Comparison of ENCODE assay signal across 8 cellular contexts in genomic region chr1:6600410-6601048, GRCh38. TPM values are rescaled to one million over a fixed set of nuclear protein-coding genes. Genes with fewer than 3 reads are reported as not detected.
DNase-seq lines count a peak whose midpoint lies in the region; ATAC-seq and TF ChIP-seq lines count a peak whose summit lies in the region.

No MANE protein-coding gene starts in this region.

- H3K27me3 ChIP-seq in CD8-positive, alpha-beta T cell (ENCODE audit: insufficient read depth, low read length) = no peaks in the 10 kb centered on the region
- H3K27me3 ChIP-seq in HUES6 (ENCODE audit: control insufficient read depth, insufficient read depth, low read length) (no peaks in the 10 kb centered on the region), mesenchymal stem cell (ENCODE audit: control insufficient read depth in 1 of 2, insufficient read depth in 1 of 2, low read length in 2 of 2) (no peaks in the 10 kb centered on the region)

- peak overlapping the region; percentile 54 for H2AK5ac ChIP-seq in mesenchymal stem cell (ENCODE audit: low read length, severe bottlenecking)

- H3K23ac ChIP-seq in mesenchymal stem cell (ENCODE audit: low read length in 2 of 2) = peak overlapping the region in 1 of 2 experiments; percentile 9

- intact Hi-C loops in CD8-positive, alpha-beta T cell (cut with DNase I, micrococcal nuclease) = loop anchor here (1.0 to 5.0 kb wide), 7 partner anchors 20 to 608 kb away; partner anchors contain the start of genes DNAJC11 (in 2 of the 2), CAMTA1 (in 1 of the 2), ICMT (in 1 of the 2) and NOL9 (in 1 of the 2)
- intact Hi-C loops in MCF 10A (cut with micrococcal nuclease) = loop anchor here (1.0 kb wide), 2 partner anchors 20 to 46 kb away; partner anchors contain the start of gene NOL9

- POLR2A ChIA-PET in CD8-positive, alpha-beta T cell (lab: Charles Lee) = interaction anchor here (0.7 to 6.7 kb wide), 12 partner anchors 9 to 140 kb away, joined by 3 to 83 read pairs (median 3); partner anchors contain the start of genes NOL9, THAP3 and ZBTB48
- POLR2A ChIA-PET in MCF 10A (lab: Yijun Ruan, JAX) = interaction anchor here (0.7 to 7.4 kb wide), 20 partner anchors 10 to 251 kb away, joined by 3 to 103 read pairs (median 4); partner anchors contain the start of genes NOL9, PHF13, PLEKHG5 and TAS1R1

- H3K4me2 ChIP-seq in mesenchymal stem cell (ENCODE audit: low read length, poor library complexity, severe bottlenecking) = peak overlapping the region; percentile 97

- no peak for ATAC-seq in CD8-positive, alpha-beta T cell
- no peak for ATAC-seq in GM19351 (IDR thresholded peaks at IDR 0.05; ENCODE audit: unreplicated experiment)
- no peak for ATAC-seq in GM19455 (IDR thresholded peaks at IDR 0.05; ENCODE audit: unreplicated experiment)
- no peak for ATAC-seq in GM18868 (IDR thresholded peaks at IDR 0.05; ENCODE audit: unreplicated experiment)

- no peak overlapping the region for H2BK120ac ChIP-seq in mesenchymal stem cell (ENCODE audit: low read depth, low read length)

- H2BK12ac ChIP-seq in mesenchymal stem cell (ENCODE audit: low read length in 2 of 2) = peak overlapping the region in 1 of 2 experiments; percentile 51

- peaks cover 54% of the 10 kb centered on the region for H3K4me1 Mint-ChIP-seq in CD8-positive, alpha-beta T cell (ENCODE audit: low read depth)
- peaks cover 17% of the 10 kb centered on the region for H3K4me1 Mint-ChIP-seq in MCF 10A (ENCODE audit: insufficient read depth, unreplicated experiment)

- H3K36me3 Mint-ChIP-seq in CD8-positive, alpha-beta T cell = peaks cover 45% of the 10 kb centered on the region
- peaks cover 53% of the 10 kb centered on the region for H3K36me3 Mint-ChIP-seq in MCF 10A (ENCODE audit: insufficient read depth, unreplicated experiment)

- H3K18ac ChIP-seq in mesenchymal stem cell (ENCODE audit: low read depth in 1 of 2, low read length in 2 of 2) = peak overlapping the region; percentile 1 to 91

- H2AFZ ChIP-seq in mesenchymal stem cell (ENCODE audit: low read depth, low read length) = no peak overlapping the region

- 23% methylated on average over 10 of the region's 10 CpGs for WGBS in mesenchymal stem cell
- 13% methylated on average over 10 of the region's 10 CpGs for WGBS in urinary bladder

- no peaks in the 10 kb centered on the region for H3K9me3 Mint-ChIP-seq in CD8-positive, alpha-beta T cell
- H3K9me3 Mint-ChIP-seq in MCF 10A (ENCODE audit: unreplicated experiment) = no peaks in the 10 kb centered on the region

- CTCF ChIA-PET in CD8-positive, alpha-beta T cell (lab: Charles Lee) = interaction anchor here (0.8 to 5.0 kb wide), 11 partner anchors 9 to 162 kb away, joined by 3 to 40 read pairs (median 5); partner anchors contain the start of genes NOL9, TAS1R1 and THAP3
- CTCF ChIA-PET in MCF 10A (lab: Yijun Ruan, JAX) = interaction anchor here (0.5 to 3.0 kb wide), 12 partner anchors 9 to 114 kb away, joined by 3 to 10 read pairs (median 4); partner anchors contain the start of gene TAS1R1

- H3K4ac ChIP-seq in mesenchymal stem cell (ENCODE audit: low read depth in 1 of 2, low read length in 2 of 2) = peak overlapping the region in 1 of 2 experiments; percentile 61

- no peak overlapping the region for H2BK15ac ChIP-seq in mesenchymal stem cell (ENCODE audit: low read depth, poor library complexity, severe bottlenecking)

- H4K91ac ChIP-seq in mesenchymal stem cell (ENCODE audit: low read length) = peak overlapping the region; percentile 3

- H3K27ac ChIP-seq in CD8-positive, alpha-beta T cell (ENCODE audit: low read depth, low read length) = peak overlapping the region; percentile 91
- H3K27ac ChIP-seq in HUES6 (ENCODE audit: low read depth, low read length) (peak overlapping the region; percentile 0; the same call in 1 of the 2 replicates), mesenchymal stem cell (ENCODE audit: low read length, poor library complexity, severe bottlenecking) (peak overlapping the region; percentile 38), urinary bladder (ENCODE audit: low read depth) (peak overlapping the region; percentile 78)

- peaks cover 25% of the 10 kb centered on the region for H3K36me3 ChIP-seq in CD8-positive, alpha-beta T cell (ENCODE audit: insufficient read depth, low read length)
- H3K36me3 ChIP-seq in HUES6 (ENCODE audit: control insufficient read depth, insufficient read depth, low read length) = peaks cover 37% of the 10 kb centered on the region
- peaks cover 34 to 37% of the 10 kb centered on the region in 2 experiments for H3K36me3 ChIP-seq in mesenchymal stem cell (ENCODE audit: control insufficient read depth in 1 of 2, insufficient read depth in 2 of 2, low read depth in 1 of 2, low read length in 2 of 2)
- H3K36me3 ChIP-seq in urinary bladder (ENCODE audit: insufficient read depth) = peaks cover 4% of the 10 kb centered on the region

- H3K9me3 ChIP-seq in CD8-positive, alpha-beta T cell (ENCODE audit: low read length) = no peaks in the 10 kb centered on the region
- no peaks in the 10 kb centered on the region for H3K9me3 ChIP-seq in HUES6 (ENCODE audit: control insufficient read depth, insufficient read depth, low read depth, low read length)
- H3K9me3 ChIP-seq in mesenchymal stem cell (ENCODE audit: control insufficient read depth, low read length) = no peaks in the 10 kb centered on the region

- no peak for TF ChIP-seq CTCF in CD8-positive, alpha-beta T cell (IDR thresholded peaks at IDR 0.05)
- TF ChIP-seq CTCF in MCF 10A (IDR thresholded peaks at IDR 0.05; ENCODE audit: unreplicated experiment) = no peak

- no peak overlapping the region for H2BK5ac ChIP-seq in mesenchymal stem cell (ENCODE audit: low read depth, low read length, poor library complexity, severe bottlenecking)

- H3K4me3 ChIP-seq in CD8-positive, alpha-beta T cell (ENCODE audit: low read depth, low read length) = peak overlapping the region; percentile 87
- H3K4me3 ChIP-seq in HUES6 (ENCODE audit: low read depth, low read length) (peak overlapping the region; percentile 100), mesenchymal stem cell (ENCODE audit: insufficient read depth in 1 of 2, low read depth in 1 of 2, low read length in 2 of 2) (peak overlapping the region; percentile 89 to 95), urinary bladder (ENCODE audit: low read depth, low read length) (peak overlapping the region; percentile 77)

- peaks cover 52% of the 10 kb centered on the region for H3K4me1 ChIP-seq in CD8-positive, alpha-beta T cell (ENCODE audit: insufficient read depth, low read length)
- H3K4me1 ChIP-seq in HUES6 (ENCODE audit: control insufficient read depth, insufficient read depth, low read length) = peaks cover 22% of the 10 kb centered on the region
- H3K4me1 ChIP-seq in mesenchymal stem cell (ENCODE audit: control insufficient read depth, insufficient read depth, low read depth, low read length) = peaks cover 40% of the 10 kb centered on the region
- H3K4me1 ChIP-seq in urinary bladder (ENCODE audit: insufficient read depth) = no peaks in the 10 kb centered on the region

- BruUV-seq in MCF 10A (replicated peaks; lab: Mats Ljungman, UMichigan) = TSS peak; percentile 51

- H3K9ac ChIP-seq in HUES6 (ENCODE audit: low read length) (peak overlapping the region; percentile 99), mesenchymal stem cell (ENCODE audit: low read length) (peak overlapping the region; percentile 98)

- no peak for DNase-seq in CD8-positive, alpha-beta T cell
- DNase-seq in MCF 10A (ENCODE audit: unreplicated experiment) (peak; percentile 38), mesenchymal stem cell (peak; percentile 30)

- peak overlapping the region; percentile 97 for H3K27ac Mint-ChIP-seq in CD8-positive, alpha-beta T cell
- H3K27ac Mint-ChIP-seq in MCF 10A (ENCODE audit: low read depth, unreplicated experiment) = peak overlapping the region; percentile 99

- no peak overlapping the region for H4K8ac ChIP-seq in mesenchymal stem cell (ENCODE audit: low read length)

- H3K14ac ChIP-seq in mesenchymal stem cell (ENCODE audit: low read length in 2 of 2) = peak overlapping the region in 1 of 2 experiments; percentile 94

- H3K27me3 Mint-ChIP-seq in CD8-positive, alpha-beta T cell (ENCODE audit: low read depth) = no peaks in the 10 kb centered on the region
- no peaks in the 10 kb centered on the region for H3K27me3 Mint-ChIP-seq in MCF 10A (ENCODE audit: insufficient read depth, unreplicated experiment)

- H3K79me1 ChIP-seq in mesenchymal stem cell (replicated peaks; ENCODE audit: low read length, poor library complexity, severe bottlenecking) = peaks cover 32% of the 10 kb centered on the region

- peak overlapping the region; percentile 97 for H3K4me3 Mint-ChIP-seq in CD8-positive, alpha-beta T cell
- peak overlapping the region; percentile 99 for H3K4me3 Mint-ChIP-seq in MCF 10A (ENCODE audit: unreplicated experiment)

RNA-seq across cellular contexts. Expression of gene KLHL21, which starts 2.1 kb away (rescaled TPM):
- 10 to 100 TPM; 33.3 to 33.4 TPM for total RNA-seq in CD8-positive, alpha-beta T cell
- total RNA-seq in MCF 10A (2022) = 14.0 and 19.5 TPM in 2 replicates
- 10.4 TPM for polyA plus RNA-seq in mesenchymal stem cell (2013, experiment 1 of 2)
- 10.7 TPM for polyA plus RNA-seq in mesenchymal stem cell (2013, experiment 2 of 2)
- 17.0 TPM for total RNA-seq in urinary bladder
- 72.4 TPM for polyA plus RNA-seq in urinary bladder

RNA-seq across cellular contexts. Expression of gene PHF13, which starts 13.0 kb away (rescaled TPM):
- 1 to 10 TPM; 3.3 to 3.5 TPM for total RNA-seq in CD8-positive, alpha-beta T cell
- 10.3 and 12.7 TPM in 2 replicates for total RNA-seq in MCF 10A (2022)
- polyA plus RNA-seq in mesenchymal stem cell (2013, experiment 1 of 2) = 16.0 TPM
- 15.7 TPM for polyA plus RNA-seq in mesenchymal stem cell (2013, experiment 2 of 2)
- total RNA-seq in urinary bladder = 16.3 TPM
- 19.0 TPM for polyA plus RNA-seq in urinary bladder

RNA-seq across cellular contexts. Expression of gene ZBTB48, which starts 20.7 kb away (rescaled TPM):
- 10 to 100 TPM; 31.9 to 35.0 TPM for total RNA-seq in CD8-positive, alpha-beta T cell
- total RNA-seq in MCF 10A (2022) (40.6 TPM in 2 replicates), urinary bladder (19.6 TPM)
- 12.8 TPM for polyA plus RNA-seq in mesenchymal stem cell (2013, experiment 1 of 2)
- polyA plus RNA-seq in mesenchymal stem cell (2013, experiment 2 of 2) = 11.6 TPM
- polyA plus RNA-seq in urinary bladder = 32.2 TPM

RNA-seq across cellular contexts. Expression of gene THAP3, which starts 24.1 kb away (rescaled TPM):
- 10 to 100 TPM; 13.9 to 14.4 TPM for total RNA-seq in CD8-positive, alpha-beta T cell
- 14.7 and 18.9 TPM in 2 replicates for total RNA-seq in MCF 10A (2022)
- polyA plus RNA-seq in mesenchymal stem cell (2013, experiment 1 of 2) = 13.9 TPM
- polyA plus RNA-seq in mesenchymal stem cell (2013, experiment 2 of 2) = 12.8 TPM
- 20.3 TPM for total RNA-seq in urinary bladder
- polyA plus RNA-seq in urinary bladder = 29.6 TPM

RNA-seq across cellular contexts. Expression of gene TAS1R1, which starts 45.4 kb away (rescaled TPM):
- total RNA-seq in CD8-positive, alpha-beta T cell = not detected
- total RNA-seq in MCF 10A (2022) (not detected in 2 replicates), urinary bladder (not detected)
- polyA plus RNA-seq in mesenchymal stem cell (2013, experiment 1 of 2) = not detected
- not detected for polyA plus RNA-seq in mesenchymal stem cell (2013, experiment 2 of 2)
- 0.06 TPM for polyA plus RNA-seq in urinary bladder

Comparison
In these comparisons a context has a peak if more than half of its experiments do, and no peak if none do; other contexts are left out.
1. DNase-seq: peak in MCF 10A (single experiment) and mesenchymal stem cell (single experiment); none in CD8-positive, alpha-beta T cell (0 of 7).
2. H3K27ac ChIP-seq: peak in every context shown above with its lines; median percentile 91 in CD8-positive, alpha-beta T cell; 78 in urinary bladder; 38 in mesenchymal stem cell; 0 in HUES6.
3. Peak in every context shown above with its lines, with median percentiles within 50 percentile points of each other: H3K4me3 ChIP-seq.